In genomic region chr22:21858025-21858764, GRCh38 we compare ENCODE assay signal across 9 cellular contexts. TPM values are rescaled to one million over a fixed set of nuclear protein-coding genes. Genes with fewer than 3 reads are reported as not detected.
A peak's percentile ranks its signal among the peaks of the same experiment; 100 is the strongest.
DNase-seq lines count a peak whose midpoint lies in the region; ATAC-seq and TF ChIP-seq lines count a peak whose summit lies in the region.
"Had no signal": no experiment of that assay in that cellular context is flagged by ENCODE, and none has a peak within 500 bp of the region (broad histone marks: within the 10 kb centered on the region; RNA-seq: fewer than 3 reads in every experiment).

No MANE protein-coding gene starts in this region.

- intact Hi-C loops in psoas muscle (cut with DNase I) = no loop called here

- H3K9me3 ChIP-seq in DOHH2 (ENCODE audit: control insufficient read depth, insufficient read depth, low read length) = no peaks in the 10 kb centered on the region
- H3K9me3 ChIP-seq in gastroesophageal sphincter = no peaks in the 10 kb centered on the region
- H3K9me3 ChIP-seq in psoas muscle = no peaks in the 10 kb centered on the region
- H3K9me3 ChIP-seq in MG63 = no peaks in the 10 kb centered on the region

- H3K27me3 ChIP-seq in DOHH2 (ENCODE audit: control insufficient read depth, low read length) (no peaks in the 10 kb centered on the region), gastroesophageal sphincter (no peaks in the 10 kb centered on the region), psoas muscle (ENCODE audit: insufficient read depth in 3 of 3, low read length in 2 of 3) (no peaks in the 10 kb centered on the region), MG63 (no peaks in the 10 kb centered on the region), foreskin keratinocyte (no peaks in the 10 kb centered on the region)

- H3K4me3 ChIP-seq in DOHH2 (ENCODE audit: low read length) (no peak overlapping the region), gastroesophageal sphincter (no peak overlapping the region), psoas muscle (no peak overlapping the region), MG63 (no peak overlapping the region)

- H3K4me1 ChIP-seq in DOHH2 (ENCODE audit: control insufficient read depth, low read length) = peaks cover 46% of the 10 kb centered on the region
- peaks cover 12 to 97% (median 36%) of the 10 kb centered on the region in 3 donors for H3K4me1 ChIP-seq in gastroesophageal sphincter
- H3K4me1 ChIP-seq in psoas muscle = peaks cover 72% of the 10 kb centered on the region
- H3K4me1 ChIP-seq in foreskin keratinocyte = peaks cover 8% of the 10 kb centered on the region

- no peak for TF ChIP-seq POLR2A in gastroesophageal sphincter (IDR thresholded peaks at IDR 0.05)

- TF ChIP-seq CTCF in DOHH2 (IDR thresholded peaks at IDR 0.05; ENCODE audit: low read depth, low read length, poor library complexity, severe bottlenecking) (no peak), gastroesophageal sphincter (IDR thresholded peaks at IDR 0.05) (no peak), psoas muscle (IDR thresholded peaks at IDR 0.05) (no peak), foreskin keratinocyte (conservative IDR thresholded peaks at IDR 0.05) (no peak)

- no peaks in the 10 kb centered on the region for H3K9me2 ChIP-seq in DOHH2 (replicated peaks; ENCODE audit: control insufficient read depth, low read length)

- H3K79me2 ChIP-seq in DOHH2 (ENCODE audit: control insufficient read depth, low read length) = peaks cover 100% of the 10 kb centered on the region

- TF ChIP-seq EP300 in gastroesophageal sphincter (IDR thresholded peaks at IDR 0.05) = no peak

- peaks cover 32% of the 10 kb centered on the region for H4K20me1 ChIP-seq in DOHH2 (ENCODE audit: control insufficient read depth, insufficient read depth, low read depth, low read length)

- 50 to 59% methylated on average over 4 of the region's 4 CpGs for WGBS in gastroesophageal sphincter (ENCODE audit: low coverage in 1 of 2), 2 donors
- WGBS in psoas muscle, 3 donors = 50 to 71% (median 57%) methylated on average over 4 of the region's 4 CpGs

- H3K36me3 ChIP-seq in DOHH2 (ENCODE audit: control insufficient read depth, low read length) = peaks cover 8% of the 10 kb centered on the region
- H3K36me3 ChIP-seq in gastroesophageal sphincter = no peaks in the 10 kb centered on the region
- no peaks in the 10 kb centered on the region for H3K36me3 ChIP-seq in psoas muscle (ENCODE audit: insufficient read depth in 1 of 2, low read depth in 1 of 2)
- H3K36me3 ChIP-seq in MG63 = no peaks in the 10 kb centered on the region; the same call in 1 of the 2 replicates

- no peak for ATAC-seq in gastroesophageal sphincter
- ATAC-seq in psoas muscle = peak in 3 of 4 donors; percentile 13 to 48 (median 42)
- no peak for ATAC-seq in foreskin keratinocyte
- no peak for ATAC-seq in HG03354 (IDR thresholded peaks at IDR 0.05; ENCODE audit: poor library complexity, severe bottlenecking, unreplicated experiment)
- ATAC-seq: PC-3 had no signal

- DNase-seq in MV-4-11 (lab: John Stamatoyannopoulos, UW) (peak; percentile 11), psoas muscle (no peak), MG63 (no peak), foreskin keratinocyte (no peak)
- DNase-seq: head of caudate nucleus, PC-3 had no signal

- H3K4me2 ChIP-seq in DOHH2 (ENCODE audit: low read length) = 0 out of 2 replicates have a peak overlapping the region, but pooled peaks have one; percentile 10

- H3F3A ChIP-seq in DOHH2 (ENCODE audit: control insufficient read depth, insufficient read depth) = no peaks in the 10 kb centered on the region

- H3K27ac ChIP-seq in DOHH2 (ENCODE audit: low read depth, low read length) (no peak overlapping the region), gastroesophageal sphincter (peak overlapping the region; percentile 29 to 65 (median 45)), psoas muscle (peak overlapping the region; percentile 48), foreskin keratinocyte (no peak overlapping the region)

RNA-seq across cellular contexts. Expression of gene MAPK1, which starts 9.2 kb away (rescaled TPM):
- total RNA-seq in gastroesophageal sphincter (10 to 100 TPM; 40.3 to 70.8 (median 57.4) TPM), psoas muscle (100 to 1,000 TPM in 1 of 4 donors, 10 to 100 TPM in 3; 78.3 to 101 (median 96.9) TPM), foreskin keratinocyte (112 and 117 TPM in 2 replicates)
- polyA plus RNA-seq in psoas muscle (10 to 100 TPM; 11.0 to 64.1 (median 14.8) TPM), foreskin keratinocyte (20.7 and 25.5 TPM in 2 replicates)
- total RNA-seq in MG63 (2014; rRNA removed; shearing (Covaris generic); ENCODE audit: low replicate concordance) = 47.7 and 63.0 TPM in 2 replicates

Comparison
In these comparisons a context has a peak if more than half of its experiments do, and no peak if none do; other contexts are left out.
1. H3K27ac ChIP-seq: peak in gastroesophageal sphincter (4 of 4) and psoas muscle (single experiment); none in DOHH2 (single experiment) and foreskin keratinocyte (single experiment).
2. ATAC-seq: peak in psoas muscle (3 of 4); none in gastroesophageal sphincter (single experiment), foreskin keratinocyte (single experiment) and HG03354 (single experiment).